12 cellular contexts compared by ENCODE assay signal in the genomic region with DNA sequence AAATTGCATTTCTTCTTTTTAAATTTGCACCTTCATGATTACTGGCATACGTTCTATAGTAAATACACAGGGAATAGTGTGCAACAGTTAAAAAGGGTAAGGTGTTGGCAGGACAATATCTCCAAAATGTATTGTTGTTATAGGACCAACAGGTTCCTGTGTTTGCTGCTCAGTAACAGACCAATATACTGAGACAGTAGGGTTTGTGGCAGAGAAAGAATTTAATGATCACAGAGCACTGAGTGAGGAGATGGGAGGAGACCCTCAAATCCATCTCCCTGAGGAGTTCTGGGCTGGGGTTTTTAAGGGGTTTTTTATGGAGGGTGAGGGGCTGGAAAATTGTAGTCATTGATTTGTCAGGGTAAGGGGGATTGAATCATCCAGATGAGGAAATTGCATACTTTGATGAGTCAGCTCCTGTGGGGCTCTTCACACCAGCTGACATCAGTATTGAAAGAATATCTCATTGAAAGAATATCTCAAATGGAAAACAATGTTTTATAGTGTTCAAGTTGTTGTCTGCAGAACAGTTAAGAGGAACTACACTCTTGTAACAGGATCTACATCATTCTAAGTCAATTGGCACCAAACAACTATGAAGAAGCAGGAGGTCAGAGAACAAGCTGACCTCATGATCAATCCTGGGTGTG.
A peak's percentile ranks its signal among the peaks of the same experiment; 100 is the strongest.
DNase-seq lines count a peak whose midpoint lies in the region; ATAC-seq and TF ChIP-seq lines count a peak whose summit lies in the region.
"Had no signal": no experiment of that assay in that cellular context is flagged by ENCODE, and none has a peak within 500 bp of the region (broad histone marks: within the 10 kb centered on the region; RNA-seq: fewer than 3 reads in every experiment).

No MANE protein-coding gene starts in this region.

- no peaks in the 10 kb centered on the region for H3K27me3 Mint-ChIP-seq in activated naive CD4-positive, alpha-beta T cell treated with anti-CD3 and anti-CD28 coated beads for 36 hours (ENCODE audit: low read depth)
- H3K27me3 Mint-ChIP-seq: activated naive CD8-positive, alpha-beta T cell treated with anti-CD3 and anti-CD28 coated beads, Interleukin-2, amount 10 ng/mL, durations not matched to agents 7 days and 5 days had no signal

- peaks cover 10% of the 10 kb centered on the region for H3K9me3 Mint-ChIP-seq in activated naive CD4-positive, alpha-beta T cell treated with anti-CD3 and anti-CD28 coated beads for 36 hours

- H3K4me3 Mint-ChIP-seq in activated naive CD4-positive, alpha-beta T cell treated with anti-CD3 and anti-CD28 coated beads for 36 hours: no peak overlapping the region
- H3K4me3 Mint-ChIP-seq: activated naive CD8-positive, alpha-beta T cell treated with anti-CD3 and anti-CD28 coated beads, Interleukin-2, amount 10 ng/mL, durations not matched to agents 7 days and 5 days had no signal

- H3K36me3 Mint-ChIP-seq in activated naive CD4-positive, alpha-beta T cell treated with anti-CD3 and anti-CD28 coated beads for 36 hours (ENCODE audit: low read depth): peaks cover 4% of the 10 kb centered on the region

- H3K27ac Mint-ChIP-seq in activated naive CD4-positive, alpha-beta T cell treated with anti-CD3 and anti-CD28 coated beads for 36 hours: peak overlapping the region; percentile 89
- H3K27ac Mint-ChIP-seq: activated naive CD8-positive, alpha-beta T cell treated with anti-CD3 and anti-CD28 coated beads, Interleukin-2, amount 10 ng/mL, durations not matched to agents 7 days and 5 days had no signal

- TF ChIP-seq CTCF in cardiac fibroblast (IDR thresholded peaks at IDR 0.05; ENCODE audit: low read depth, low read length): no peak

- ATAC-seq in HG03196 (IDR thresholded peaks at IDR 0.05; ENCODE audit: unreplicated experiment) (no peak), HG02973 (IDR thresholded peaks at IDR 0.05; ENCODE audit: unreplicated experiment) (no peak)
- ATAC-seq: pancreas had no signal

- intact Hi-C loops in activated naive CD4-positive, alpha-beta T cell treated with anti-CD3 and anti-CD28 coated beads for 36 hours (cut with micrococcal nuclease): loop anchor here (1.0 to 5.0 kb wide), 7 partner anchors 56 to 477 kb away; a partner anchor contains a TSS

- CTCF ChIA-PET in activated naive CD4-positive, alpha-beta T cell treated with anti-CD3 and anti-CD28 coated beads for 36 hours (lab: Charles Lee): interaction anchor here (0.6 to 1.0 kb wide), 4 partner anchors 14 to 451 kb away, joined by 3 to 4 read pairs (median 3); no protein-coding TSS in a partner anchor

- H3K4me3 ChIP-seq in cardiac fibroblast (replicated peaks in 1 of 2; ENCODE audit: low read depth in 2 of 2, low read length in 2 of 2): no peak overlapping the region
- H3K4me3 ChIP-seq: coronary artery, MG63, pancreas had no signal

- peak; percentile 68 for DNase-seq in activated naive CD4-positive, alpha-beta T cell treated with anti-CD3 and anti-CD28 coated beads for 36 hours
- DNase-seq in activated naive CD4-positive, alpha-beta T cell treated with Interleukin-2 at 50 U/mL for 16 hours: no peak
- peak; percentile 5 for DNase-seq in NCI-H460 (ENCODE audit: extremely low read depth, low read depth)
- DNase-seq in cardiac fibroblast (ENCODE audit: low read depth in 2 of 2): peak; percentile 8 to 71
- DNase-seq in stimulated activated CD4-positive, alpha-beta T cell treated with anti-CD3 and anti-CD28 coated beads, Interleukin-4, amount 100 ng/mL, for 24 hours: peak; percentile 43
- no peak for DNase-seq in LoVo (ENCODE audit: low spot score)
- DNase-seq: activated naive CD8-positive, alpha-beta T cell treated with anti-CD3 and anti-CD28 coated beads, Interleukin-2, amount 10 ng/mL, durations not matched to agents 7 days and 5 days; MG63; pancreas had no signal

- H3K4me1 Mint-ChIP-seq in activated naive CD4-positive, alpha-beta T cell treated with anti-CD3 and anti-CD28 coated beads for 36 hours (ENCODE audit: low read depth): peaks cover 69% of the 10 kb centered on the region

Comparison
In these comparisons a context has a peak if more than half of its experiments do, and no peak if none do; other contexts are left out.
1. DNase-seq: peak in activated naive CD4-positive, alpha-beta T cell treated with anti-CD3 and anti-CD28 coated beads for 36 hours (single experiment), NCI-H460 (single experiment), cardiac fibroblast (2 of 2) and stimulated activated CD4-positive, alpha-beta T cell treated with anti-CD3 and anti-CD28 coated beads, Interleukin-4, amount 100 ng/mL, for 24 hours (single experiment); none in activated naive CD4-positive, alpha-beta T cell treated with Interleukin-2 at 50 U/mL for 16 hours (single experiment) and LoVo (single experiment).